Comparison of ENCODE assay signal across 8 cellular contexts in the genomic region with DNA sequence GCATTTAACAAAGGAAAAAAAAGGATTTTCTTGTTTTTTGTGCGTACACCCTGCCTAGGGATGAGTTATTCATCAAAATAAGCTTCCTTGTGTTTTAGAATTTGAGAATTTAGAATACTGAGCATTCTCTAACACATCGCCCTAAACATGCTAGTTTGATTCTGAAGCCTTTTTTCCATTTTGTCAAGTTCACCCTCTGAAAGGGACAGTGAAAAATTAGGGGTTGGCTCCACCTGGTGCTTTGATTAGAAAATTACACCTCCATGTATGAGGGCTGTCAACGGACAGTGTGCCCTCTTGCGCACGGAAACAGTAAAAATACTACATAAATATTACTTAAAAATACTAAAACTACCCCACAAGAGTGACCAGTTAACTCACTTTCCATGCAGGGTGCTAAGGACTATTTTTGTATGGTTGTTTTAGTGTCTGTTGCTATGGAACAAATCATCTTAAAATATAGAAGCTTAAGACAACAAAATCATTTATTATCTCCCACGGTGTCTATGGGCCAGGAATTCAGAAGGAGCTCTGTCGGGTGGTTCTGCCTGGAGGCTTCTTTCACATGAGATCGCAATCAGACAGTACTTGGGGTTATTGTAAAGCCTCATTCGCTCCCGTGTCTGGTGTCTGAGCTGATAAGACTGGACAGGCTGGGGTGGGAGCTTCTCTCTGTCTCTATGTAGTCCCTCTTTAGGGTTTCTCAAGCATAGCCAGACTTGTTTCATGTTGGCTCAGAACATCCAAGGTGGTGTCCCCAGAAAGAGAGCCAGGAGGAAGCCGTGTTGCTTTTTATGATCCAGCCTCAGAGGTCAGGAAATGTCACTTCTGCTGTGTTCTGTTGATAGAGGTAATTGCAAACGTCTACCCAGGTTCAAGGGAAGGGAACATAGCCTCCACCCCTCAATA. TPM values are rescaled to one million over a fixed set of nuclear protein-coding genes. Genes with fewer than 3 reads are reported as not detected.
DNase-seq lines count a peak whose midpoint lies in the region; ATAC-seq and TF ChIP-seq lines count a peak whose summit lies in the region.

No MANE protein-coding gene starts in this region.

- CTCF ChIA-PET in WTC11 (lab: Charles Lee) = interaction anchor here (0.6 to 3.4 kb wide), 33 partner anchors 11 to 545 kb away, joined by 3 to 24 read pairs (median 3); a partner anchor contains a TSS

- H3K27me3 Mint-ChIP-seq in WTC11 (ENCODE audit: low read depth) = no peaks in the 10 kb centered on the region

- peak; percentile 75 for DNase-seq in AG08395 (ENCODE audit: low spot score)
- peak; percentile 56 for DNase-seq in NCI-H2196 (lab: John Stamatoyannopoulos, UW; ENCODE audit: unreplicated experiment)
- DNase-seq in WTC11 (ENCODE audit: low spot score) = peak; percentile 58
- peak; percentile 93 for DNase-seq in cerebellar cortex (ENCODE audit: low spot score)
- DNase-seq in left lobe of liver (ENCODE audit: low spot score) = peak; percentile 75
- DNase-seq in stimulated activated CD4-positive, alpha-beta T cell treated with anti-CD3 and anti-CD28 coated beads, Interleukin-4, amount 100 ng/mL, for 48 hours (ENCODE audit: low read depth in 2 of 2) = peak; percentile 22 to 53

- ATAC-seq in GM18519 (IDR thresholded peaks at IDR 0.05; ENCODE audit: low FRiP score, unreplicated experiment) (peak; percentile 46), HG03139 (IDR thresholded peaks at IDR 0.05; ENCODE audit: unreplicated experiment) (peak; percentile 65), WTC11 (peak; percentile 90), left lobe of liver (peak; percentile 99)

- POLR2A ChIA-PET in WTC11 (lab: Charles Lee) = no interaction called here

- no peak overlapping the region for H3K4me3 Mint-ChIP-seq in WTC11

- peaks cover 4% of the 10 kb centered on the region; the same call in 1 of the 2 replicates for H3K36me3 Mint-ChIP-seq in WTC11

- TF ChIP-seq CTCF in WTC11 (IDR thresholded peaks at IDR 0.05) = peak; percentile 77

- H3K4me1 Mint-ChIP-seq in WTC11 = peaks cover 12% of the 10 kb centered on the region

- no peak overlapping the region; the same call in 1 of the 2 replicates for H3K27ac Mint-ChIP-seq in WTC11

- peaks cover 14% of the 10 kb centered on the region for H3K9me3 Mint-ChIP-seq in WTC11

TF ChIP-seq in WTC11, 78 proteins besides CTCF, POLR2A, EP300 and RAD21:
- TF ChIP-seq, protein P1, sequence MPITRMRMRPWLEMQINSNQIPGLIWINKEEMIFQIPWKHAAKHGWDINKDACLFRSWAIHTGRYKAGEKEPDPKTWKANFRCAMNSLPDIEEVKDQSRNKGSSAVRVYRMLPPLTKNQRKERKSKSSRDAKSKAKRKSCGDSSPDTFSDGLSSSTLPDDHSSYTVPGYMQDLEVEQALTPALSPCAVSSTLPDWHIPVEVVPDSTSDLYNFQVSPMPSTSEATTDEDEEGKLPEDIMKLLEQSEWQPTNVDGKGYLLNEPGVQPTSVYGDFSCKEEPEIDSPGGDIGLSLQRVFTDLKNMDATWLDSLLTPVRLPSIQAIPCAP (CRISPR knock-in tag; IDR thresholded peaks at IDR 0.05) = no peak
- TF ChIP-seq GABPB1 (CRISPR knock-in tag; IDR thresholded peaks at IDR 0.05) = 0 out of 2 replicates have a peak, but pooled peaks have one; percentile 11

RNA-seq across cellular contexts. Expression of a gene that starts 41.1 kb away (rescaled TPM):
- total RNA-seq in WTC11 (2021) (3.5 to 5.4 TPM (median 5.2 TPM) in 3 replicates), left lobe of liver (4.3 TPM)

Comparison
In these comparisons a context has a peak if more than half of its experiments do, and no peak if none do; other contexts are left out.
1. Peak in every context shown above with its lines: DNase-seq and ATAC-seq.
2. DNase-seq: peak in every context shown above with its lines; median percentile 93 in cerebellar cortex; 75 in AG08395; 75 in left lobe of liver; 58 in WTC11; 56 in NCI-H2196; 38 in stimulated activated CD4-positive, alpha-beta T cell treated with anti-CD3 and anti-CD28 coated beads, Interleukin-4, amount 100 ng/mL, for 48 hours.
3. ATAC-seq: peak in every context shown above with its lines; median percentile 99 in left lobe of liver; 90 in WTC11; 65 in HG03139; 46 in GM18519.